Comparison of ENCODE assay signal across 19 cellular contexts in the genomic region with DNA sequence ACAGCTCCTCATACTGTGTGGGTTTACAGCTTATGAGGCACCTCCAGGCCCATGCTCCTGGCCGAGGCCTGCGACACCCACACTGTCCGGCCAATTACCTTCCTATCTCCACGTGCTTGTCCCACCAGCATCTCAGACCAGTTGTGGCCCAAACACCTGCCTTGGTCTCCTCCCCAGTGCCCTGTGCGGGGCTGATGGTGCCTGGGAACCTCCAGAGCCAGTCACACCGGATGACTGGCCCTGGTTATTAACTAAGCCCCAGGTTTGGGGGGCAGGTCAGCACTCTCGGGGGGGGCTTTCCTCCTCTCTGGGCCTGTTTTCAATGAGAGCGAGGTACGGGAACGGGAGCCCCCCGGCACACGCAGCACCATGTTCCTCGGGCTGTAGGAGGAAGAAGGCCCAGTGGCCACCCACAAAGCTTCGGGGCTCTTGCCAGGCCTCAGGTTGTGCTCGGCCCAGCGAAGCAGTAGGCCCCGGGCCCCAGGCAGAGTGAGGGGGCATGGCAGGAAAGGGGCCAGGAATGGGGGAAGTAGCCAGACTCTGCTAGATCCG.
DNase-seq lines count a peak whose midpoint lies in the region; ATAC-seq and TF ChIP-seq lines count a peak whose summit lies in the region.
"Had no signal": no experiment of that assay in that cellular context is flagged by ENCODE, and none has a peak within 500 bp of the region (broad histone marks: within the 10 kb centered on the region; RNA-seq: fewer than 3 reads in every experiment).

No MANE protein-coding gene starts in this region.

- peak overlapping the region; percentile 30 for H3K27ac Mint-ChIP-seq in endodermal cell
- H3K27ac Mint-ChIP-seq: GM23338 had no signal

- no peak overlapping the region for H4K8ac ChIP-seq in neuronal stem cell (ENCODE audit: low read depth, low read length)

- H3K36me3 Mint-ChIP-seq in endodermal cell (ENCODE audit: low read depth), result peaks cover 10% of the 10 kb centered on the region

- H2BK5ac ChIP-seq in neuronal stem cell (ENCODE audit: low read length), result no peak overlapping the region

- intact Hi-C loops in Right ventricle myocardium inferior (cut with DNase I) (no loop called here), tibial artery (cut with DNase I; ENCODE audit: low total_unique reads) (no loop called here)

- H3K18ac ChIP-seq in neuronal stem cell (ENCODE audit: low read length), result peak overlapping the region; percentile 16

- H3K4me1 ChIP-seq in right atrium auricular region (no peaks in the 10 kb centered on the region), endodermal cell (ENCODE audit: control insufficient read depth, insufficient read depth, low read length) (no peaks in the 10 kb centered on the region), neuronal stem cell (ENCODE audit: control insufficient read depth in 2 of 2, insufficient read depth in 1 of 2, low read depth in 1 of 2, low read length in 2 of 2) (peaks cover 5 to 6% of the 10 kb centered on the region in 2 donors), tibial artery (no peaks in the 10 kb centered on the region)

- H2AFZ ChIP-seq in neuronal stem cell (ENCODE audit: low read length), result no peak overlapping the region
- H2AFZ ChIP-seq: GM23338, PC-9 had no signal

- H3K27me3 ChIP-seq in right atrium auricular region (no peaks in the 10 kb centered on the region), endodermal cell (ENCODE audit: control insufficient read depth, insufficient read depth, low read length, poor library complexity, severe bottlenecking) (no peaks in the 10 kb centered on the region), neuronal stem cell (ENCODE audit: control insufficient read depth in 3 of 3, insufficient read depth in 3 of 3, low read depth in 1 of 3, low read length in 3 of 3) (no peaks in the 10 kb centered on the region), tibial artery (peaks cover 0 to 7% of the 10 kb centered on the region in 2 donors)
- H3K27me3 ChIP-seq: MG63 had no signal

- no peak for TF ChIP-seq CTCF in right atrium auricular region (IDR thresholded peaks at IDR 0.05)
- TF ChIP-seq CTCF in endodermal cell (conservative IDR thresholded peaks at IDR 0.05), result no peak
- no peak for TF ChIP-seq CTCF in tibial artery (IDR thresholded peaks at IDR 0.05)

- no peak overlapping the region for H3K4me3 ChIP-seq in right atrium auricular region
- no peak overlapping the region for H3K4me3 ChIP-seq in endodermal cell (ENCODE audit: low read length)
- no peak overlapping the region for H3K4me3 ChIP-seq in neuronal stem cell (ENCODE audit: low read length in 2 of 2)
- no peak overlapping the region for H3K4me3 ChIP-seq in tibial artery
- H3K4me3 ChIP-seq: BLaER1 treated with 17β-estradiol and CSF1 and Interleukin-3, amounts not matched to agents 10 nM and 100 nM; GM23338; MG63; PC-9 had no signal

- no peaks in the 10 kb centered on the region for H3K9me3 Mint-ChIP-seq in endodermal cell
- H3K9me3 Mint-ChIP-seq: GM23338 had no signal

- no peak overlapping the region for H3K23ac ChIP-seq in neuronal stem cell (ENCODE audit: low read depth, low read length, poor library complexity)

- no peak overlapping the region for H2BK120ac ChIP-seq in neuronal stem cell (ENCODE audit: low read depth, low read length)

- no peak overlapping the region for H3K9ac ChIP-seq in endodermal cell (ENCODE audit: extremely low read depth, low read length, poor library complexity, severe bottlenecking)
- peak overlapping the region; percentile 14 for H3K9ac ChIP-seq in neuronal stem cell (ENCODE audit: low read depth, low read length, poor library complexity)
- H3K9ac ChIP-seq: BLaER1 treated with 17β-estradiol and CSF1 and Interleukin-3, amounts not matched to agents 10 nM and 100 nM; KMS-11 had no signal

- peaks cover 8% of the 10 kb centered on the region for H3K4me1 Mint-ChIP-seq in endodermal cell

- H3K4me3 Mint-ChIP-seq in endodermal cell, result no peak overlapping the region
- H3K4me3 Mint-ChIP-seq: GM23338 had no signal

- 92 to 100% methylated on average over 8 to 18 of the region's 18 CpGs for WGBS in endodermal cell (ENCODE audit: insufficient coverage in 1 of 2, insufficient read length in 1 of 2), 2 experiments
- no CpG with 5 or more reads among the region's 18 CpGs for WGBS in neuronal stem cell (ENCODE audit: extremely low coverage in 2 of 2, insufficient read length in 2 of 2, insufficient replicate concordance in 1 of 2), 2 donors

- H2BK12ac ChIP-seq in neuronal stem cell (ENCODE audit: low read length), result no peak overlapping the region

- H3K14ac ChIP-seq in neuronal stem cell (ENCODE audit: low read length), result no peak overlapping the region

- no peaks in the 10 kb centered on the region for H3K27me3 Mint-ChIP-seq in endodermal cell (ENCODE audit: insufficient read depth)

- no peak overlapping the region for H3K27ac ChIP-seq in right atrium auricular region
- no peak overlapping the region for H3K27ac ChIP-seq in endodermal cell (ENCODE audit: low read depth, low read length)
- no peak overlapping the region for H3K27ac ChIP-seq in neuronal stem cell (replicated peaks; ENCODE audit: low read length)
- no peak overlapping the region for H3K27ac ChIP-seq in tibial artery
- H3K27ac ChIP-seq: BLaER1 treated with 17β-estradiol and CSF1 and Interleukin-3, amounts not matched to agents 10 nM and 100 nM; KMS-11; PC-9 had no signal

- no peak overlapping the region for H2AK5ac ChIP-seq in neuronal stem cell (ENCODE audit: low read depth, low read length)

- H3K79me1 ChIP-seq in neuronal stem cell (ENCODE audit: low read depth, low read length), result no peaks in the 10 kb centered on the region

- no peak overlapping the region for H4K91ac ChIP-seq in neuronal stem cell (ENCODE audit: low read depth, low read length, poor library complexity)

- no peak overlapping the region for H3K4me2 ChIP-seq in neuronal stem cell (ENCODE audit: insufficient read depth, low read length, poor library complexity, severe bottlenecking)
- H3K4me2 ChIP-seq: GM23338, KMS-11, PC-9 had no signal

- H3K4ac ChIP-seq in neuronal stem cell (ENCODE audit: low read length), result no peak overlapping the region

- no peaks in the 10 kb centered on the region for H3K9me3 ChIP-seq in right atrium auricular region
- H3K9me3 ChIP-seq in endodermal cell (ENCODE audit: control insufficient read depth, low read length), result no peaks in the 10 kb centered on the region
- no peaks in the 10 kb centered on the region for H3K9me3 ChIP-seq in neuronal stem cell (replicated peaks in 1 of 2; ENCODE audit: control insufficient read depth in 2 of 2, insufficient read depth in 1 of 2, low read depth in 1 of 2, low read length in 2 of 2)
- H3K9me3 ChIP-seq in tibial artery, result no peaks in the 10 kb centered on the region
- H3K9me3 ChIP-seq: BLaER1 treated with 17β-estradiol and CSF1 and Interleukin-3, amounts not matched to agents 10 nM and 100 nM; MG63 had no signal

- no peak overlapping the region for H2BK15ac ChIP-seq in neuronal stem cell (ENCODE audit: low read length)

- H3K36me3 ChIP-seq in right atrium auricular region (no peaks in the 10 kb centered on the region), endodermal cell (ENCODE audit: control insufficient read depth, insufficient read depth, low read length) (no peaks in the 10 kb centered on the region), neuronal stem cell (replicated peaks in 1 of 2; ENCODE audit: control insufficient read depth in 2 of 2, insufficient read depth in 2 of 2, low read length in 2 of 2) (no peaks in the 10 kb centered on the region), tibial artery (no peaks in the 10 kb centered on the region)
- H3K36me3 ChIP-seq: BLaER1 treated with 17β-estradiol and CSF1 and Interleukin-3, amounts not matched to agents 10 nM and 100 nM had no signal

- ATAC-seq in Right ventricle myocardium inferior (no peak), GM18517 (IDR thresholded peaks at IDR 0.05; ENCODE audit: unreplicated experiment) (no peak)
- ATAC-seq: GM23338 had no signal

- DNase-seq in Right ventricle myocardium inferior (ENCODE audit: missing footprints), result peak; percentile 28
- no peak for DNase-seq in right atrium auricular region (ENCODE audit: low spot score)
- DNase-seq in endodermal cell, result peak; percentile 39
- DNase-seq in neuronal stem cell (ENCODE audit: low spot score), result no peak
- peak; percentile 12 to 48 for DNase-seq in tibial artery
- DNase-seq in superior temporal gyrus (ENCODE audit: extremely low spot score), result no peak
- DNase-seq in HT-29 (ENCODE audit: low spot score), result no peak
- DNase-seq: 8988T, MG63, NCI-H1092 treated with DMSO at 0.1 percent for 48 hours, NCI-H187, NCI-H446, NCI-H748 treated with DMSO at 0.1 percent for 48 hours, PC-9, SHP77 had no signal

Comparison
In these comparisons a context has a peak if more than half of its experiments do, and no peak if none do; other contexts are left out.
1. DNase-seq: peak in Right ventricle myocardium inferior (single experiment), endodermal cell (single experiment) and tibial artery (2 of 2); none in right atrium auricular region (single experiment), neuronal stem cell (single experiment), superior temporal gyrus (single experiment) and HT-29 (single experiment).